ENCODE assay signal across 11 cellular contexts in genomic region chr6:133646021-133646682, GRCh38.
A peak's percentile ranks its signal among the peaks of the same experiment; 100 is the strongest.
DNase-seq lines count a peak whose midpoint lies in the region; ATAC-seq and TF ChIP-seq lines count a peak whose summit lies in the region.
"Had no signal": no experiment of that assay in that cellular context is flagged by ENCODE, and none has a peak within 500 bp of the region (broad histone marks: within the 10 kb centered on the region; RNA-seq: fewer than 3 reads in every experiment).

No MANE protein-coding gene starts in this region.

- no peak for DNase-seq in Right ventricle myocardium inferior (ENCODE audit: missing footprints)
- DNase-seq in cardiac septum (ENCODE audit: low spot score), result no peak
- peak; percentile 23 for DNase-seq in T1000 (lab: John Stamatoyannopoulos, UW)
- DNase-seq in foreskin fibroblast, result peak; percentile 85 to 92
- DNase-seq in testis, result peak; percentile 35
- DNase-seq in HuH-7.5 (ENCODE audit: low spot score), result no peak
- DNase-seq in endothelial cell (ENCODE audit: low spot score), result no peak
- DNase-seq in NCI-H1048 (lab: John Stamatoyannopoulos, UW), result no peak
- DNase-seq: effector CD8-positive, alpha-beta T cell had no signal

- H3K4me3 Mint-ChIP-seq in endothelial cell (ENCODE audit: unreplicated experiment), result no peak overlapping the region

- H3K4me1 Mint-ChIP-seq in endothelial cell (ENCODE audit: unreplicated experiment), result no peaks in the 10 kb centered on the region

- H3K9me3 ChIP-seq in testis, result no peaks in the 10 kb centered on the region
- H3K9me3 ChIP-seq: tibial nerve had no signal

- no peak for TF ChIP-seq CTCF in foreskin fibroblast (IDR thresholded peaks at IDR 0.05; ENCODE audit: low read depth, low read length)
- no peak for TF ChIP-seq CTCF in testis (IDR thresholded peaks at IDR 0.05)
- no peak for TF ChIP-seq CTCF in endothelial cell (IDR thresholded peaks at IDR 0.05; ENCODE audit: unreplicated experiment)

- WGBS in testis, 2 donors, result 22 to 24% methylated on average over 2 of the region's 2 CpGs

- TF ChIP-seq POLR2A in testis (IDR thresholded peaks at IDR 0.05), result no peak

- peaks cover 18% of the 10 kb centered on the region for H3K4me1 ChIP-seq in testis

- H3K27me3 Mint-ChIP-seq in endothelial cell (ENCODE audit: unreplicated experiment), result no peaks in the 10 kb centered on the region

- H3K27ac Mint-ChIP-seq in endothelial cell (ENCODE audit: unreplicated experiment), result no peak overlapping the region
- H3K27ac Mint-ChIP-seq: activated naive CD4-positive, alpha-beta T cell treated with anti-CD3 and anti-CD28 coated beads, Interleukin-2, amount 50 U/mL, for 72 hours had no signal

- ATAC-seq in Right ventricle myocardium inferior, result peak; percentile 54
- ATAC-seq: activated naive CD4-positive, alpha-beta T cell treated with anti-CD3 and anti-CD28 coated beads, Interleukin-2, amount 50 U/mL, for 72 hours had no signal

- H3K4me3 ChIP-seq in foreskin fibroblast (ENCODE audit: low read depth in 1 of 2, low read length in 2 of 2) (no peak overlapping the region), testis (no peak overlapping the region)
- H3K4me3 ChIP-seq: tibial nerve had no signal

- no peaks in the 10 kb centered on the region for H3K27me3 ChIP-seq in testis
- H3K27me3 ChIP-seq: tibial nerve had no signal

- no peaks in the 10 kb centered on the region for H3K36me3 ChIP-seq in testis (ENCODE audit: low read depth, missing control alignments)
- H3K36me3 ChIP-seq: tibial nerve had no signal

- H3K9me3 Mint-ChIP-seq in endothelial cell (ENCODE audit: unreplicated experiment), result no peaks in the 10 kb centered on the region

- no peak overlapping the region for H3K27ac ChIP-seq in testis
- H3K27ac ChIP-seq: tibial nerve had no signal

- H3K36me3 Mint-ChIP-seq in endothelial cell (ENCODE audit: low read depth, unreplicated experiment), result no peaks in the 10 kb centered on the region
- H3K36me3 Mint-ChIP-seq: activated naive CD4-positive, alpha-beta T cell treated with anti-CD3 and anti-CD28 coated beads, Interleukin-2, amount 50 U/mL, for 72 hours had no signal

- intact Hi-C loops in Right ventricle myocardium inferior (cut with DNase I), result no loop called here
- intact Hi-C loops in cardiac septum (cut with DNase I), result no loop called here
- intact Hi-C loops in testis (cut with DNase I; ENCODE audit: low total_unique reads), result no loop called here

Comparison
In these comparisons a context has a peak if more than half of its experiments do, and no peak if none do; other contexts are left out.
1. DNase-seq: peak in T1000 (single experiment), foreskin fibroblast (2 of 2) and testis (single experiment); none in Right ventricle myocardium inferior (single experiment), cardiac septum (single experiment), HuH-7.5 (single experiment), endothelial cell (single experiment) and NCI-H1048 (single experiment).